Comparison of ENCODE assay signal across 38 cellular contexts in genomic region chr10:92162541-92162940, GRCh38.
"Had no signal": no experiment of that assay in that cellular context is flagged by ENCODE, and none has a peak within 500 bp of the region (broad histone marks: within the 10 kb centered on the region; RNA-seq: fewer than 3 reads in every experiment).

No MANE protein-coding gene starts in this region.

- H3K27me3 Mint-ChIP-seq: activated naive CD4-positive, alpha-beta T cell treated with anti-CD3 and anti-CD28 coated beads, Interleukin-2, amount 10 ng/mL, durations not matched to agents 7 days and 5 days; activated naive CD4-positive, alpha-beta T cell treated with anti-CD3 and anti-CD28 coated beads, Interleukin-2, amount 50 U/mL, for 24 hours; activated naive CD8-positive, alpha-beta T cell; activated naive CD8-positive, alpha-beta T cell treated with anti-CD3 and anti-CD28 coated beads for 36 hours; activated naive CD8-positive, alpha-beta T cell treated with anti-CD3 and anti-CD28 coated beads, Interleukin-2, amount 10 ng/mL, durations not matched to agents 7 days and 5 days; activated naive CD8-positive, alpha-beta T cell treated with anti-CD3 and anti-CD28 coated beads, Interleukin-2, amount 50 U/mL, for 24 hours; activated T-cell treated with anti-CD3 and anti-CD28 coated beads, Interleukin-2, amount 50 U/mL, for 24 hours; activated T-helper 17 cell treated with anti-CD3 and anti-CD28 coated beads, Interleukin-2, amount 50 U/mL, for 72 hours; central memory CD8-positive, alpha-beta T cell had no signal

- DNase-seq: activated effector memory CD4-positive, alpha-beta T cell treated with anti-CD3 and anti-CD28 coated beads, Interleukin-2, amount 50 U/mL, for 16 hours; activated effector memory CD4-positive, alpha-beta T cell treated with Interleukin-2 at 50 U/mL for 16 hours; activated gamma-delta T cell; activated gamma-delta T cell treated with Interleukin-2 at 50 U/mL for 16 hours; activated naive CD4-positive, alpha-beta T cell; activated naive CD4-positive, alpha-beta T cell treated with anti-CD3 and anti-CD28 coated beads for 36 hours; activated naive CD4-positive, alpha-beta T cell treated with anti-CD3 and anti-CD28 coated beads, Interleukin-2, amount 10 ng/mL, durations not matched to agents 7 days and 5 days; activated naive CD4-positive, alpha-beta T cell treated with anti-CD3 and anti-CD28 coated beads, Interleukin-2, amount 50 U/mL, for 16 hours; activated naive CD4-positive, alpha-beta T cell treated with Interleukin-2 at 50 U/mL for 16 hours; activated naive CD8-positive, alpha-beta T cell treated with anti-CD3 and anti-CD28 coated beads for 36 hours; activated naive CD8-positive, alpha-beta T cell treated with anti-CD3 and anti-CD28 coated beads, Interleukin-2, amount 10 ng/mL, durations not matched to agents 7 days and 5 days; activated naive CD8-positive, alpha-beta T cell treated with anti-CD3 and anti-CD28 coated beads, Interleukin-2, amount 50 U/mL, for 24 hours; activated T-cell treated with anti-CD3 and anti-CD28 coated beads, Interleukin-2, amount 50 U/mL, for 1 hour; activated T-cell treated with anti-CD3 and anti-CD28 coated beads, Interleukin-2, amount 50 U/mL, for 24 hours; activated T-cell treated with anti-CD3 and anti-CD28 coated beads, Interleukin-2, amount 50 U/mL, for 4 hours; activated T-cell treated with anti-CD3 and anti-CD28 coated beads, Interleukin-2, amount 50 U/mL, for 48 hours; activated T-cell treated with anti-CD3 and anti-CD28 coated beads, Interleukin-2, amount 50 U/mL, for 72 hours; adrenal gland; amniotic stem cell; amygdala; anterior cingulate cortex; aorta; body of pancreas; brain microvascular endothelial cell; caudate nucleus; central memory CD4-positive, alpha-beta T cell; cerebellar nuclear complex had no signal

- H3K36me3 ChIP-seq: adrenal gland, brain microvascular endothelial cell, breast epithelium, cardiac muscle cell had no signal

- H3K27ac Mint-ChIP-seq: activated naive CD4-positive, alpha-beta T cell treated with anti-CD3 and anti-CD28 coated beads for 36 hours; activated naive CD4-positive, alpha-beta T cell treated with anti-CD3 and anti-CD28 coated beads, Interleukin-2, amount 10 ng/mL, durations not matched to agents 7 days and 5 days; activated naive CD4-positive, alpha-beta T cell treated with anti-CD3 and anti-CD28 coated beads, Interleukin-2, amount 50 U/mL, for 24 hours; activated naive CD4-positive, alpha-beta T cell treated with anti-CD3 and anti-CD28 coated beads, Interleukin-2, amount 50 U/mL, for 72 hours; activated naive CD8-positive, alpha-beta T cell; activated naive CD8-positive, alpha-beta T cell treated with anti-CD3 and anti-CD28 coated beads for 36 hours; activated naive CD8-positive, alpha-beta T cell treated with anti-CD3 and anti-CD28 coated beads, Interleukin-2, amount 10 ng/mL, durations not matched to agents 7 days and 5 days; activated naive CD8-positive, alpha-beta T cell treated with anti-CD3 and anti-CD28 coated beads, Interleukin-2, amount 50 U/mL, for 24 hours; activated T-cell treated with anti-CD3 and anti-CD28 coated beads, Interleukin-2, amount 50 U/mL, for 24 hours; activated T-cell treated with anti-CD3 and anti-CD28 coated beads, Interleukin-2, amount 50 U/mL, for 72 hours; activated T-helper 1 cell treated with anti-CD3 and anti-CD28 coated beads, Interleukin-12 subunit alpha, Interleukin-12 subunit beta, Interleukin-2, Interleukin-4 antibody, amounts not matched to agents 30 ng/mL and 10 ng/mL and 1 ng/mL, durations not matched to agents 14 hours and 24 hours and 36 hours; activated T-helper 17 cell treated with anti-CD3 and anti-CD28 coated beads, Interleukin-2, amount 50 U/mL, for 72 hours; activated T-helper 2 cell treated with anti-CD3 and anti-CD28 coated beads, Interferon-gamma antibody, Interleukin-2, Interleukin-4, amounts not matched to agents 10 μg/mL and 5 μg/mL and 100 μg/mL, durations not matched to agents 14 hours and 24 hours and 36 hours; brain had no signal

- H3K9me3 ChIP-seq: adrenal gland had no signal

- H3K4me3 ChIP-seq: adrenal gland, ascending aorta, body of pancreas, breast epithelium, cardiac muscle cell had no signal

- H3K9me3 Mint-ChIP-seq: activated naive CD8-positive, alpha-beta T cell treated with anti-CD3 and anti-CD28 coated beads for 36 hours; activated T-helper 17 cell treated with anti-CD3 and anti-CD28 coated beads, Interleukin-2, amount 50 U/mL, for 72 hours; central memory CD8-positive, alpha-beta T cell had no signal

- H3K27me3 ChIP-seq: adrenal gland, ascending aorta, body of pancreas, brain microvascular endothelial cell, breast epithelium, cardiac muscle cell had no signal

- H3K27ac ChIP-seq: adrenal gland, ascending aorta, body of pancreas, brain microvascular endothelial cell, breast epithelium, cardiac muscle cell had no signal

- H3K4me3 Mint-ChIP-seq: activated naive CD4-positive, alpha-beta T cell treated with anti-CD3 and anti-CD28 coated beads for 36 hours; activated naive CD4-positive, alpha-beta T cell treated with anti-CD3 and anti-CD28 coated beads, Interleukin-2, amount 10 ng/mL, durations not matched to agents 7 days and 5 days; activated naive CD4-positive, alpha-beta T cell treated with anti-CD3 and anti-CD28 coated beads, Interleukin-2, amount 50 U/mL, for 24 hours; activated naive CD8-positive, alpha-beta T cell; activated naive CD8-positive, alpha-beta T cell treated with anti-CD3 and anti-CD28 coated beads for 36 hours; activated naive CD8-positive, alpha-beta T cell treated with anti-CD3 and anti-CD28 coated beads, Interleukin-2, amount 10 ng/mL, durations not matched to agents 7 days and 5 days; activated naive CD8-positive, alpha-beta T cell treated with anti-CD3 and anti-CD28 coated beads, Interleukin-2, amount 50 U/mL, for 24 hours; activated T-cell treated with anti-CD3 and anti-CD28 coated beads, Interleukin-2, amount 50 U/mL, for 24 hours; activated T-cell treated with anti-CD3 and anti-CD28 coated beads, Interleukin-2, amount 50 U/mL, for 4 hours; activated T-cell treated with anti-CD3 and anti-CD28 coated beads, Interleukin-2, amount 50 U/mL, for 72 hours; activated T-helper 1 cell treated with anti-CD3 and anti-CD28 coated beads, Interleukin-12 subunit alpha, Interleukin-12 subunit beta, Interleukin-2, Interleukin-4 antibody, amounts not matched to agents 30 ng/mL and 10 ng/mL and 1 ng/mL, durations not matched to agents 14 hours and 24 hours and 36 hours; activated T-helper 17 cell treated with anti-CD3 and anti-CD28 coated beads, Interleukin-2, amount 50 U/mL, for 72 hours; brain; central memory CD8-positive, alpha-beta T cell had no signal

- H3K4me1 ChIP-seq: ascending aorta, breast epithelium had no signal

- H3K4me1 Mint-ChIP-seq: activated naive CD4-positive, alpha-beta T cell treated with anti-CD3 and anti-CD28 coated beads, Interleukin-2, amount 10 ng/mL, durations not matched to agents 7 days and 5 days; activated naive CD4-positive, alpha-beta T cell treated with anti-CD3 and anti-CD28 coated beads, Interleukin-2, amount 50 U/mL, for 24 hours; activated naive CD8-positive, alpha-beta T cell treated with anti-CD3 and anti-CD28 coated beads for 36 hours; activated naive CD8-positive, alpha-beta T cell treated with anti-CD3 and anti-CD28 coated beads, Interleukin-2, amount 10 ng/mL, durations not matched to agents 7 days and 5 days; activated naive CD8-positive, alpha-beta T cell treated with anti-CD3 and anti-CD28 coated beads, Interleukin-2, amount 50 U/mL, for 24 hours; activated T-helper 17 cell treated with anti-CD3 and anti-CD28 coated beads, Interleukin-2, amount 50 U/mL, for 72 hours; brain; central memory CD8-positive, alpha-beta T cell had no signal
